Comparison of ENCODE assay signal across 8 cellular contexts in the genomic region with DNA sequence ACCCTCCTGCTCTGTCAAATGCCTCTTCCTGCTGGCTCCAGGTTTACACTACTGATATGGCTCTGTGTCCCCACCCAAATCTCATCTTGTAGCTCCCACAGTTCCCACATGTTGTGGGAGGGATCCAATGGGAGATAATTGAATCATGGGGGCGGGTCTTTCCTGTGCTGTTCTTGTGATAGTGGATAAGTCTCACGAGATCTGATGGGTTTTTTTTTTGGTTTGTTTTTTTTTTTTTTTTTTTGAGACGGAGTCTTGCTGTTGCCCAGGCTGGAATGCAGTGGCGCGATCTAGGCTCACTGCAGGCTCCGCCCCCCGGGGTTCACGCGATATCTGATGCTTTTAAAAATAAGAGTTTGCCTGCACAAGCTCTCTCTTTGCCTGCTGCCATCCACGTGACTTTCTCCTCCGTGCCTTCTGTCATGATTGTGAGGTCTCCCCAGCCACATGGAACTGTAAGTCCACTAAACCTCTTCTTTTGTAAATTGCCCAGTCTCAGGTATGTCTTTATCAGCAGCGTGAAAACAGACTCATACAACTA. TPM values are rescaled to one million over a fixed set of nuclear protein-coding genes. Genes with fewer than 3 reads are reported as not detected.
A peak's percentile ranks its signal among the peaks of the same experiment; 100 is the strongest.
DNase-seq lines count a peak whose midpoint lies in the region; TF ChIP-seq lines count a peak whose summit lies in the region.
"Not testable (repeated sequence)": the region's sequence is repeated elsewhere in the genome, so short reads cannot be mapped to it uniquely, and the experiment has no call there.

No MANE protein-coding gene starts in this region.

- DNase-seq in AG04450 (ENCODE audit: low read depth, low spot score); H9; WERI-Rb-1; esophagus squamous epithelium (lab: John Stamatoyannopoulos, UW); neural progenitor cell (ENCODE audit: low spot score): not testable (repeated sequence)
- DNase-seq in OCI-M1 (lab: John Stamatoyannopoulos, UW) (peak; percentile 98), mesendoderm (peak; percentile 36)

- H3K9me3 ChIP-seq in AG04450 (ENCODE audit: control insufficient read depth, insufficient read depth, low read length); H9 (ENCODE audit: control insufficient read depth, low read depth, low read length); WERI-Rb-1 (ENCODE audit: severe bottlenecking); esophagus squamous epithelium; neural progenitor cell (ENCODE audit: low read depth); stomach smooth muscle (ENCODE audit: control insufficient read depth in 2 of 2, low read length in 2 of 2): not testable (repeated sequence)

- H3K27ac ChIP-seq in AG04450 (ENCODE audit: low read depth, low read length): peak overlapping the region; percentile 65
- not testable (repeated sequence) for H3K27ac ChIP-seq in H9 (ENCODE audit: insufficient read length, low read depth, low read length); mesendoderm (ENCODE audit: low read depth, low read length); neural progenitor cell
- peak overlapping the region; percentile 80 for H3K27ac ChIP-seq in WERI-Rb-1
- H3K27ac ChIP-seq in esophagus squamous epithelium: peak overlapping the region in 3 of 4 donors; percentile 39 to 57 (median 53)
- H3K27ac ChIP-seq in stomach smooth muscle (ENCODE audit: low read length): peak overlapping the region; percentile 67

- not testable (repeated sequence) for H3K23me2 ChIP-seq in H9 (ENCODE audit: insufficient read length, low read depth, low read length, poor library complexity, severe bottlenecking)

- not testable (repeated sequence) for H3K4me2 ChIP-seq in H9 (ENCODE audit: insufficient read depth, insufficient read length, low read length); mesendoderm (ENCODE audit: low read length); neural progenitor cell

- H3F3A ChIP-seq in neural progenitor cell (ENCODE audit: low read depth): not testable (repeated sequence)

- H3K4ac ChIP-seq in H9 (ENCODE audit: low read depth, low read length); mesendoderm (ENCODE audit: low read depth, low read length): not testable (repeated sequence)

- H3K79me2 ChIP-seq in H9 (ENCODE audit: insufficient read depth, low read length); mesendoderm (ENCODE audit: control insufficient read depth, insufficient read depth, low read length); neural progenitor cell (ENCODE audit: low read depth): not testable (repeated sequence)

- H3K18ac ChIP-seq in H9 (ENCODE audit: insufficient read length, low read depth, low read length); mesendoderm (ENCODE audit: low read length): not testable (repeated sequence)

- not testable (repeated sequence) for H3K23ac ChIP-seq in H9 (ENCODE audit: insufficient read length, low read depth, low read length); mesendoderm (ENCODE audit: low read length)

- intact Hi-C loops in esophagus squamous epithelium (cut with DNase I): not testable (repeated sequence)

- not testable (repeated sequence) for H3K36me3 ChIP-seq in WERI-Rb-1; esophagus squamous epithelium; mesendoderm (ENCODE audit: control insufficient read depth, insufficient read depth, low read length); neural progenitor cell; stomach smooth muscle (ENCODE audit: control insufficient read depth in 2 of 2, insufficient read depth in 2 of 2, low read length in 2 of 2)

- CTCF ChIA-PET in AG04450 (lab: Charles Lee): interaction anchor here (0.7 to 3.4 kb wide), 6 partner anchors 14 to 137 kb away, joined by 3 to 23 read pairs (median 4); a partner anchor contains a TSS

- H3K9ac ChIP-seq in H9 (ENCODE audit: extremely low read depth, insufficient read length, low read length); mesendoderm (ENCODE audit: low read length); neural progenitor cell; stomach smooth muscle (ENCODE audit: low read length in 2 of 2): not testable (repeated sequence)

- H3K14ac ChIP-seq in H9 (ENCODE audit: insufficient read depth, low read length): not testable (repeated sequence)

- not testable (repeated sequence) for H4K20me1 ChIP-seq in H9 (ENCODE audit: control insufficient read depth, insufficient read depth, insufficient read length); neural progenitor cell (ENCODE audit: low read depth)

- H3K56ac ChIP-seq in H9 (ENCODE audit: insufficient read length, low read depth, low read length); mesendoderm (ENCODE audit: low read length): not testable (repeated sequence)

- H3K27me3 Mint-ChIP-seq in H9 (ENCODE audit: low read depth); neural progenitor cell (ENCODE audit: insufficient read depth, low read depth): not testable (repeated sequence)

- POLR2A ChIA-PET in AG04450 (lab: Yijun Ruan, JAX): interaction anchor here (0.6 to 2.4 kb wide), 3 partner anchors 25 to 80 kb away, joined by 3 to 10 read pairs (median 3); no protein-coding TSS in a partner anchor

- not testable (repeated sequence) for H2BK5ac ChIP-seq in H9 (ENCODE audit: insufficient read length, low read length); mesendoderm (ENCODE audit: low read length)

- H4K8ac ChIP-seq in H9 (replicated peaks; ENCODE audit: insufficient read length, low read depth, low read length); mesendoderm (ENCODE audit: low read depth, low read length): not testable (repeated sequence)

- not testable (repeated sequence) for H2AFZ ChIP-seq in H9 (ENCODE audit: low read length); neural progenitor cell (replicated peaks)

- H3K36me3 Mint-ChIP-seq in H9 (ENCODE audit: insufficient read depth in 1 of 3, low read depth in 3 of 3); neural progenitor cell: not testable (repeated sequence)

- no CpG with 5 or more reads among the region's 12 CpGs for WGBS in H9 (ENCODE audit: extremely low coverage, insufficient read length, low lambda C conversion rate)
- 87 to 88% methylated on average over 6 to 10 of the region's 12 CpGs for WGBS in esophagus squamous epithelium, 2 donors
- no CpG with 5 or more reads among the region's 12 CpGs for WGBS in mesendoderm (ENCODE audit: extremely low coverage, insufficient coverage, low lambda C conversion rate)

- not testable (repeated sequence) for H4K5ac ChIP-seq in H9 (ENCODE audit: insufficient read length, low read depth, low read length); mesendoderm (ENCODE audit: low read length)

- H3T11ph ChIP-seq in H9 (ENCODE audit: low read length): not testable (repeated sequence)

- not testable (repeated sequence) for H2BK15ac ChIP-seq in H9 (ENCODE audit: low read depth, low read length); mesendoderm (replicated peaks; ENCODE audit: low read depth)

- not testable (repeated sequence) for H3K79me1 ChIP-seq in H9 (ENCODE audit: insufficient read depth, low read depth, low read length, poor library complexity, severe bottlenecking); mesendoderm (ENCODE audit: low read length)

- H2BK120ac ChIP-seq in H9 (ENCODE audit: low read depth, low read length, poor library complexity, severe bottlenecking); mesendoderm (ENCODE audit: low read depth, low read length): not testable (repeated sequence)

- TF ChIP-seq CTCF in AG04450 (IDR thresholded peaks at IDR 0.05; ENCODE audit: low read depth, low read length); H9 (conservative IDR thresholded peaks at IDR 0.05); WERI-Rb-1 (IDR thresholded peaks at IDR 0.05; ENCODE audit: low read depth, low read length); esophagus squamous epithelium (IDR thresholded peaks at IDR 0.05); neural progenitor cell (IDR thresholded peaks at IDR 0.05): not testable (repeated sequence)

- not testable (repeated sequence) for H2AK5ac ChIP-seq in H9 (ENCODE audit: insufficient read length, low read length); mesendoderm (ENCODE audit: low read length)

- H3K27me3 ChIP-seq in AG04450 (ENCODE audit: control insufficient read depth, insufficient read depth, low read length); H9 (ENCODE audit: insufficient read depth, low read length); WERI-Rb-1 (ENCODE audit: insufficient read depth, low read depth, severe bottlenecking); esophagus squamous epithelium; mesendoderm (ENCODE audit: insufficient read depth, low read length, poor library complexity); neural progenitor cell; stomach smooth muscle (ENCODE audit: control insufficient read depth in 1 of 2, insufficient read depth in 2 of 2, low read length in 2 of 2): not testable (repeated sequence)

- H2BK12ac ChIP-seq in H9 (ENCODE audit: insufficient read length, low read depth, low read length): not testable (repeated sequence)

- not testable (repeated sequence) for H3K4me3 Mint-ChIP-seq in H9, neural progenitor cell

- H3K9me3 Mint-ChIP-seq in H9, neural progenitor cell: not testable (repeated sequence)

- H3K4me3 ChIP-seq in AG04450 (ENCODE audit: low read depth, low read length); WERI-Rb-1 (ENCODE audit: low read depth, low read length); esophagus squamous epithelium; mesendoderm (ENCODE audit: low read length); neural progenitor cell: not testable (repeated sequence)
- H3K4me3 ChIP-seq in stomach smooth muscle (ENCODE audit: low read length in 2 of 2): peak overlapping the region in 1 of 2 donors; percentile 15

- H3K27ac Mint-ChIP-seq in H9: peak overlapping the region in 2 of 3 experiments; percentile 59 to 66; a peak in 4 of 7 replicates
- H3K27ac Mint-ChIP-seq in neural progenitor cell: peak overlapping the region; percentile 31

- not testable (repeated sequence) for H3K4me1 ChIP-seq in H9 (ENCODE audit: insufficient read depth, low read length); mesendoderm (ENCODE audit: control insufficient read depth, low read depth, low read length); neural progenitor cell
- peaks cover 9 to 38% (median 17%) of the 10 kb centered on the region in 3 donors for H3K4me1 ChIP-seq in esophagus squamous epithelium
- H3K4me1 ChIP-seq in stomach smooth muscle (ENCODE audit: control insufficient read depth, insufficient read depth, low read length): peaks cover 36% of the 10 kb centered on the region

- H3K4me1 Mint-ChIP-seq in H9: peaks cover 12 to 26% of the 10 kb centered on the region in 2 experiments
- H3K4me1 Mint-ChIP-seq in neural progenitor cell: peaks cover 47% of the 10 kb centered on the region

- H2BK20ac ChIP-seq in H9 (ENCODE audit: low read depth, low read length, poor library complexity, severe bottlenecking): not testable (repeated sequence)

- TF ChIP-seq POLR2A in esophagus squamous epithelium (IDR thresholded peaks at IDR 0.05): not testable (repeated sequence)

- H4K91ac ChIP-seq in H9 (ENCODE audit: insufficient read length, low read depth, low read length): not testable (repeated sequence)

RNA-seq across cellular contexts. Expression of a gene that starts 27.6 kb away (rescaled TPM):
- 110 and 140 TPM in 2 replicates for polyA plus RNA-seq in AG04450 (2011; rRNA removed)
- 244 and 289 TPM in 2 replicates for polyA minus RNA-seq in AG04450 (2011; rRNA and poly(A)+ RNA removed)
- total RNA-seq in H9 (2021) (5.7 and 5.9 TPM in 2 replicates), esophagus squamous epithelium (10 to 100 TPM in 1 of 4 donors, 1 to 10 TPM in 3; 2.5 to 12.6 (median 6.0) TPM), neural progenitor cell (ENCODE audit: low replicate concordance) (16.6 and 23.6 TPM in 2 replicates)
- 5.4 TPM for polyA plus RNA-seq in mesendoderm (2013, experiment 1 of 2)
- 5.3 TPM for polyA plus RNA-seq in mesendoderm (2013, experiment 2 of 2)
